Comparison of ENCODE assay signal across 12 cellular contexts in genomic region chr3:2944628-2945027, GRCh38.
DNase-seq lines count a peak whose midpoint lies in the region; ATAC-seq and TF ChIP-seq lines count a peak whose summit lies in the region.
"Had no signal": no experiment of that assay in that cellular context is flagged by ENCODE, and none has a peak within 500 bp of the region (broad histone marks: within the 10 kb centered on the region; RNA-seq: fewer than 3 reads in every experiment).

No MANE protein-coding gene starts in this region.

- TF ChIP-seq CTCF in MM.1S (IDR thresholded peaks at IDR 0.05; ENCODE audit: low read length): no peak
- TF ChIP-seq CTCF in tibial nerve (IDR thresholded peaks at IDR 0.05): no peak

- no peak overlapping the region for H3K9ac ChIP-seq in MM.1S (ENCODE audit: low read length)

- H2AFZ ChIP-seq in MM.1S (ENCODE audit: low read length): no peak overlapping the region

- DNase-seq in MM.1S (peak; percentile 66), NCI-H146 treated with DMSO at 0.1 percent for 48 hours (lab: John Stamatoyannopoulos, UW; ENCODE audit: unreplicated experiment) (no peak), NCI-H1417 treated with DMSO at 0.1 percent for 48 hours (lab: John Stamatoyannopoulos, UW) (no peak), T-helper 9 cell (no peak), tibial nerve (ENCODE audit: low spot score in 2 of 2) (no peak)
- DNase-seq: head of caudate nucleus; pancreas; stimulated activated CD4-positive, alpha-beta T cell treated with anti-CD3 and anti-CD28 coated beads, Interleukin-1b, Interleukin-23, amount 100 ng/mL, for 48 hours had no signal

- H3K27me3 ChIP-seq in MM.1S (replicated peaks; ENCODE audit: insufficient read depth, low read length): no peaks in the 10 kb centered on the region
- H3K27me3 ChIP-seq in tibial nerve: no peaks in the 10 kb centered on the region
- H3K27me3 ChIP-seq: pancreas had no signal

- H3K27ac ChIP-seq in MM.1S (ENCODE audit: low read length): peak overlapping the region; percentile 50; the same call in 1 of the 2 replicates
- H3K27ac ChIP-seq in tibial nerve: no peak overlapping the region
- H3K27ac ChIP-seq: pancreas, VCaP had no signal

- TF ChIP-seq POLR2A in tibial nerve (IDR thresholded peaks at IDR 0.05): no peak

- H3K79me2 ChIP-seq in MM.1S (ENCODE audit: low read length): no peaks in the 10 kb centered on the region

- WGBS in tibial nerve, 2 donors: 91 to 96% methylated on average over 1 of the region's 1 CpG

- H3K9me3 ChIP-seq in MM.1S (replicated peaks; ENCODE audit: insufficient read depth, low read length): no peaks in the 10 kb centered on the region
- no peaks in the 10 kb centered on the region for H3K9me3 ChIP-seq in tibial nerve
- H3K9me3 ChIP-seq: pancreas had no signal

- H3K36me3 ChIP-seq in MM.1S (replicated peaks; ENCODE audit: insufficient read depth, low read length) (no peaks in the 10 kb centered on the region), tibial nerve (no peaks in the 10 kb centered on the region)
- H3K36me3 ChIP-seq: pancreas had no signal

- H3F3A ChIP-seq in MM.1S (ENCODE audit: insufficient read depth, low read length): peaks cover 19% of the 10 kb centered on the region

- peak; percentile 67 for ATAC-seq in GM18520 (IDR thresholded peaks at IDR 0.05; ENCODE audit: unreplicated experiment)
- peak; percentile 94 for ATAC-seq in GM21390 (IDR thresholded peaks at IDR 0.05; ENCODE audit: unreplicated experiment)
- peak; percentile 75 for ATAC-seq in HG02981 (IDR thresholded peaks at IDR 0.05; ENCODE audit: unreplicated experiment)
- ATAC-seq: pancreas had no signal

- no peak overlapping the region for H3K4me3 ChIP-seq in MM.1S (ENCODE audit: low read length)
- no peak overlapping the region for H3K4me3 ChIP-seq in tibial nerve
- H3K4me3 ChIP-seq: pancreas had no signal

- peak overlapping the region; percentile 64; the same call in 1 of the 2 replicates for H3K4me2 ChIP-seq in MM.1S (ENCODE audit: low read depth, low read length)

- H3K4me1 ChIP-seq in MM.1S (ENCODE audit: low read length) (peaks cover 32% of the 10 kb centered on the region), tibial nerve (no peaks in the 10 kb centered on the region)
- H3K4me1 ChIP-seq: pancreas had no signal

- no peak for TF ChIP-seq EP300 in tibial nerve (IDR thresholded peaks at IDR 0.05)

- no peaks in the 10 kb centered on the region for H4K20me1 ChIP-seq in MM.1S (ENCODE audit: insufficient read depth, low read length)

- H3K9me2 ChIP-seq in MM.1S (replicated peaks; ENCODE audit: insufficient read depth, low read length): no peaks in the 10 kb centered on the region
